Comparison of ENCODE assay signal across 22 cellular contexts in the genomic region with DNA sequence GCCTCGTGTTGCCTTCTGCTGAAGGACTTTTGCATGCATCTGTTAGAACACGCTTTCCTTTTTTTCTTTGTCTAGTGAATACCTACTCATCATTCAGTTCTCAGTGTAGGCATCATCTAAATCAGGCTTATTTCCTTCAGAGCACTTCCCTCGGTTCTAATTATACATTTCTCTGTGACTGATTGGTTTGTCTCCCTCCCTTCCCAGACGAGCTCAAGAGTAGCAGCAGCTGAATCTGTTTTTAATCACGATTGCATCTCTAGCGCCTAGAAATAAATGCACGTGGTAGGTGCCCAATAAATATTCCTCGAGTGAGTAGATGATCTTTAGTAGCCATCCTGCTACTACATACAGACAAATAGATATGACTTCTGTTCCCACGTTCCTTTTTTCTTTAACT. TPM values are rescaled to one million over a fixed set of nuclear protein-coding genes. Genes with fewer than 3 reads are reported as not detected.
DNase-seq lines count a peak whose midpoint lies in the region; ATAC-seq, FAIRE-seq and TF ChIP-seq lines count a peak whose summit lies in the region.
"Had no signal": no experiment of that assay in that cellular context is flagged by ENCODE, and none has a peak within 500 bp of the region (broad histone marks: within the 10 kb centered on the region; RNA-seq: fewer than 3 reads in every experiment).

No MANE protein-coding gene starts in this region.

- H3K4me1 Mint-ChIP-seq in T-helper 17 cell (peaks cover 31% of the 10 kb centered on the region), glutamatergic neuron (ENCODE audit: low read depth, unreplicated experiment) (peaks cover 2% of the 10 kb centered on the region)
- peaks cover 16 to 17% of the 10 kb centered on the region in 2 donors for H3K4me1 Mint-ChIP-seq in stimulated activated naive B cell treated with anti-CD40 and anti-IgM and Interleukin-4, amounts not matched to agents 10 μg/mL and 1 μg/mL and 100 μg/mL, for 72 hours

- no peak for ATAC-seq in T-helper 17 cell
- ATAC-seq in stimulated activated naive B cell treated with anti-CD40 and anti-IgM and Interleukin-4, amounts not matched to agents 10 μg/mL and 1 μg/mL and 100 μg/mL, for 72 hours (replicated peaks), result no peak
- ATAC-seq: A549 had no signal

- peaks cover 8% of the 10 kb centered on the region for H3K9me3 Mint-ChIP-seq in glutamatergic neuron (ENCODE audit: unreplicated experiment)
- H3K9me3 Mint-ChIP-seq in stimulated activated naive B cell treated with anti-CD40 and anti-IgM and Interleukin-4, amounts not matched to agents 10 μg/mL and 1 μg/mL and 100 μg/mL, for 72 hours, result no peaks in the 10 kb centered on the region
- H3K9me3 Mint-ChIP-seq: CD4-positive, alpha-beta memory T cell had no signal

- peak; percentile 77 for FAIRE-seq in D721Med (lab: Jason Lieb, UNC)
- no peak for FAIRE-seq in frontal cortex (lab: Jason Lieb, UNC)
- FAIRE-seq: A549, G401.6, H1, HTR-8/SVneo, RCC 7860 had no signal

- TF ChIP-seq CTCF in D721Med (IDR thresholded peaks at IDR 0.05; ENCODE audit: insufficient read depth, missing control alignments), result no peak
- TF ChIP-seq CTCF in glutamatergic neuron (IDR thresholded peaks at IDR 0.05; ENCODE audit: partially characterized antibody, unreplicated experiment), result no peak

- H3K4me3 Mint-ChIP-seq in T-helper 17 cell (no peak overlapping the region), glutamatergic neuron (ENCODE audit: unreplicated experiment) (no peak overlapping the region)
- no peak overlapping the region for H3K4me3 Mint-ChIP-seq in stimulated activated naive B cell treated with anti-CD40 and anti-IgM and Interleukin-4, amounts not matched to agents 10 μg/mL and 1 μg/mL and 100 μg/mL, for 72 hours
- H3K4me3 Mint-ChIP-seq: CD4-positive, alpha-beta memory T cell had no signal

- H3K9me3 ChIP-seq in T-helper 17 cell (ENCODE audit: control insufficient read depth, low read length, poor library complexity, severe bottlenecking), result no peaks in the 10 kb centered on the region
- H3K9me3 ChIP-seq: A549, BLaER1, Caco-2, SJCRH30 had no signal

- no peak for DNase-seq in D721Med (ENCODE audit: insufficient read length, low spot score)
- DNase-seq in T-helper 17 cell, result no peak
- no peak for DNase-seq in glutamatergic neuron
- no peak for DNase-seq in stimulated activated naive B cell treated with anti-CD40 and anti-IgM and Interleukin-4, amounts not matched to agents 10 μg/mL and 1 μg/mL and 100 μg/mL, for 72 hours
- DNase-seq in AG08396 (ENCODE audit: low spot score), result no peak
- no peak for DNase-seq in frontal cortex (ENCODE audit: low spot score in 2 of 2)
- DNase-seq in pons (ENCODE audit: low spot score), result no peak
- DNase-seq: Caco-2; CD4-positive, alpha-beta memory T cell; KG1; NCI-H1105; NCI-H146; NCI-H2029 treated with DMSO at 0.1 percent for 48 hours; NCI-H524 treated with DMSO at 0.1 percent for 48 hours; OCI-M1; SJCRH30 had no signal

- H3K27ac Mint-ChIP-seq in T-helper 17 cell, result peak overlapping the region; percentile 16
- peak overlapping the region; percentile 26 for H3K27ac Mint-ChIP-seq in glutamatergic neuron (ENCODE audit: unreplicated experiment)
- H3K27ac Mint-ChIP-seq in stimulated activated naive B cell treated with anti-CD40 and anti-IgM and Interleukin-4, amounts not matched to agents 10 μg/mL and 1 μg/mL and 100 μg/mL, for 72 hours, result peak overlapping the region; percentile 1

- H3K36me3 Mint-ChIP-seq in T-helper 17 cell (ENCODE audit: low read depth), result peaks cover 8% of the 10 kb centered on the region
- H3K36me3 Mint-ChIP-seq in glutamatergic neuron (ENCODE audit: unreplicated experiment), result no peaks in the 10 kb centered on the region
- H3K36me3 Mint-ChIP-seq in stimulated activated naive B cell treated with anti-CD40 and anti-IgM and Interleukin-4, amounts not matched to agents 10 μg/mL and 1 μg/mL and 100 μg/mL, for 72 hours, result peaks cover 40 to 55% of the 10 kb centered on the region in 2 donors

- no peaks in the 10 kb centered on the region for H3K27me3 Mint-ChIP-seq in T-helper 17 cell
- peaks cover 2% of the 10 kb centered on the region for H3K27me3 Mint-ChIP-seq in glutamatergic neuron (ENCODE audit: unreplicated experiment)
- H3K27me3 Mint-ChIP-seq in stimulated activated naive B cell treated with anti-CD40 and anti-IgM and Interleukin-4, amounts not matched to agents 10 μg/mL and 1 μg/mL and 100 μg/mL, for 72 hours, result no peaks in the 10 kb centered on the region
- H3K27me3 Mint-ChIP-seq: CD4-positive, alpha-beta memory T cell had no signal

RNA-seq across cellular contexts. Expression of a gene that starts 6.3 kb away (rescaled TPM):
- total RNA-seq in T-helper 17 cell, result 10 to 100 TPM; 46.7 to 52.6 TPM
- total RNA-seq in glutamatergic neuron (ENCODE audit: unreplicated experiment), result 27.1 TPM
- total RNA-seq in frontal cortex, result 15.1 TPM

RNA-seq across cellular contexts. Expression of a gene that starts 17.9 kb away (rescaled TPM):
- total RNA-seq in T-helper 17 cell, result 1 to 10 TPM; 2.0 to 3.5 TPM
- 47.4 TPM for total RNA-seq in glutamatergic neuron (ENCODE audit: unreplicated experiment)
- 21.2 TPM for total RNA-seq in frontal cortex

RNA-seq across cellular contexts. Expression of a gene that starts 42.8 kb away (rescaled TPM):
- total RNA-seq in T-helper 17 cell (1 to 10 TPM; 4.3 to 4.5 TPM), glutamatergic neuron (ENCODE audit: unreplicated experiment) (18.1 TPM), frontal cortex (3.7 TPM)
